Comparison of ENCODE assay signal across 7 cellular contexts in genomic region chr6:43370003-43370580, GRCh38. TPM values are rescaled to one million over a fixed set of nuclear protein-coding genes. Genes with fewer than 3 reads are reported as not detected.
A peak's percentile ranks its signal among the peaks of the same experiment; 100 is the strongest.
DNase-seq lines count a peak whose midpoint lies in the region; ATAC-seq and TF ChIP-seq lines count a peak whose summit lies in the region.
"Not testable (repeated sequence)": the region's sequence is repeated elsewhere in the genome, so short reads cannot be mapped to it uniquely, and the experiment has no call there.

No MANE protein-coding gene starts in this region.

- H3K4me1 Mint-ChIP-seq in activated T-helper 2 cell treated with anti-CD3 and anti-CD28 coated beads, Interferon-gamma antibody, Interleukin-2, Interleukin-4, amounts not matched to agents 10 μg/mL and 5 μg/mL and 100 μg/mL, durations not matched to agents 14 hours and 24 hours and 36 hours (ENCODE audit: low read depth), result peaks cover 31% of the 10 kb centered on the region
- H3K4me1 Mint-ChIP-seq in endodermal cell, result not testable (repeated sequence)

- H3K27ac ChIP-seq in endodermal cell (ENCODE audit: low read depth, low read length), result not testable (repeated sequence)
- H3K27ac ChIP-seq in right lobe of liver, result peak overlapping the region in 1 of 3 donors; percentile 39

- H3K9me3 Mint-ChIP-seq in activated T-helper 2 cell treated with anti-CD3 and anti-CD28 coated beads, Interferon-gamma antibody, Interleukin-2, Interleukin-4, amounts not matched to agents 10 μg/mL and 5 μg/mL and 100 μg/mL, durations not matched to agents 14 hours and 24 hours and 36 hours; endodermal cell: not testable (repeated sequence)

- not testable (repeated sequence) for H3K36me3 ChIP-seq in endodermal cell (ENCODE audit: control insufficient read depth, insufficient read depth, low read length); right lobe of liver

- intact Hi-C loops in activated T-helper 2 cell treated with anti-CD3 and anti-CD28 coated beads, Interferon-gamma antibody, Interleukin-2, Interleukin-4, amounts not matched to agents 10 μg/mL and 5 μg/mL and 100 μg/mL, durations not matched to agents 14 hours and 24 hours and 36 hours (cut with micrococcal nuclease); right lobe of liver (cut with DNase I): not testable (repeated sequence)

- H3K36me3 Mint-ChIP-seq in activated T-helper 2 cell treated with anti-CD3 and anti-CD28 coated beads, Interferon-gamma antibody, Interleukin-2, Interleukin-4, amounts not matched to agents 10 μg/mL and 5 μg/mL and 100 μg/mL, durations not matched to agents 14 hours and 24 hours and 36 hours (ENCODE audit: low read depth); endodermal cell (ENCODE audit: low read depth): not testable (repeated sequence)

- not testable (repeated sequence) for H3K27me3 ChIP-seq in endodermal cell (ENCODE audit: control insufficient read depth, insufficient read depth, low read length, poor library complexity, severe bottlenecking); right lobe of liver

- ATAC-seq in GM18909 (IDR thresholded peaks at IDR 0.05; ENCODE audit: poor library complexity, unreplicated experiment) (peak; percentile 9), HG02759 (IDR thresholded peaks at IDR 0.05; ENCODE audit: unreplicated experiment) (peak; percentile 22)
- not testable (repeated sequence) for ATAC-seq in right lobe of liver

- H3K27ac Mint-ChIP-seq in activated T-helper 2 cell treated with anti-CD3 and anti-CD28 coated beads, Interferon-gamma antibody, Interleukin-2, Interleukin-4, amounts not matched to agents 10 μg/mL and 5 μg/mL and 100 μg/mL, durations not matched to agents 14 hours and 24 hours and 36 hours, result peak overlapping the region; percentile 91
- peak overlapping the region; percentile 91 for H3K27ac Mint-ChIP-seq in endodermal cell

- not testable (repeated sequence) for H3K27me3 Mint-ChIP-seq in activated T-helper 2 cell treated with anti-CD3 and anti-CD28 coated beads, Interferon-gamma antibody, Interleukin-2, Interleukin-4, amounts not matched to agents 10 μg/mL and 5 μg/mL and 100 μg/mL, durations not matched to agents 14 hours and 24 hours and 36 hours (ENCODE audit: low read depth); endodermal cell (ENCODE audit: insufficient read depth)

- peak overlapping the region; percentile 82 for H3K4me3 Mint-ChIP-seq in activated T-helper 2 cell treated with anti-CD3 and anti-CD28 coated beads, Interferon-gamma antibody, Interleukin-2, Interleukin-4, amounts not matched to agents 10 μg/mL and 5 μg/mL and 100 μg/mL, durations not matched to agents 14 hours and 24 hours and 36 hours (ENCODE audit: low read depth)
- peak overlapping the region; percentile 76 for H3K4me3 Mint-ChIP-seq in endodermal cell

- not testable (repeated sequence) for TF ChIP-seq POLR2A in NB4 (IDR thresholded peaks at IDR 0.05; ENCODE audit: extremely low read depth, insufficient read length); right lobe of liver (IDR thresholded peaks at IDR 0.05)

- not testable (repeated sequence) for DNase-seq in NB4 (ENCODE audit: low read depth); activated T-helper 2 cell treated with anti-CD3 and anti-CD28 coated beads, Interferon-gamma antibody, Interleukin-2, Interleukin-4, amounts not matched to agents 10 μg/mL and 5 μg/mL and 100 μg/mL, durations not matched to agents 14 hours and 24 hours and 36 hours (ENCODE audit: low spot score); endodermal cell; right lobe of liver; retinal pigment epithelial cell (ENCODE audit: low read depth)

- not testable (repeated sequence) for H3K9ac ChIP-seq in endodermal cell (ENCODE audit: extremely low read depth, low read length, poor library complexity, severe bottlenecking)

- not testable (repeated sequence) for TF ChIP-seq CTCF in NB4 (IDR thresholded peaks at IDR 0.05; ENCODE audit: low read depth, low read length); endodermal cell (conservative IDR thresholded peaks at IDR 0.05); right lobe of liver (IDR thresholded peaks at IDR 0.05); retinal pigment epithelial cell (conservative IDR thresholded peaks at IDR 0.05; ENCODE audit: low read depth, low read length)

- not testable (repeated sequence) for H3K4me1 ChIP-seq in endodermal cell (ENCODE audit: control insufficient read depth, insufficient read depth, low read length)
- H3K4me1 ChIP-seq in right lobe of liver, result peaks cover 0 to 15% (median 2%) of the 10 kb centered on the region in 4 donors

- H3K9me3 ChIP-seq in endodermal cell (ENCODE audit: control insufficient read depth, low read length); right lobe of liver: not testable (repeated sequence)

- WGBS in endodermal cell (ENCODE audit: insufficient coverage in 1 of 2, insufficient read length in 1 of 2), 2 experiments, result 62 to 73% methylated on average over 4 to 16 of the region's 16 CpGs
- WGBS in right lobe of liver (ENCODE audit: insufficient coverage, low coverage, low lambda C conversion rate, missing lambda C conversion rate), result 44% methylated on average over 14 of the region's 16 CpGs

- H3K4me3 ChIP-seq in NB4 (ENCODE audit: low read depth, low read length), result peak overlapping the region; percentile 65
- H3K4me3 ChIP-seq in endodermal cell (ENCODE audit: low read length), result peak overlapping the region; percentile 77
- peak overlapping the region; percentile 67 to 75 (median 74) for H3K4me3 ChIP-seq in right lobe of liver
- H3K4me3 ChIP-seq in retinal pigment epithelial cell (ENCODE audit: low read length), result peak overlapping the region; percentile 71

RNA-seq across cellular contexts. Expression of gene ZNF318, which starts 0.6 kb away (rescaled TPM):
- 11.5 and 13.2 TPM in 2 replicates for total RNA-seq in activated T-helper 2 cell treated with anti-CD3 and anti-CD28 coated beads, Interferon-gamma antibody, Interleukin-2, Interleukin-4, amounts not matched to agents 10 μg/mL and 5 μg/mL and 100 μg/mL, durations not matched to agents 14 hours and 24 hours and 36 hours
- total RNA-seq in endodermal cell (10 to 100 TPM; 21.3 to 26.4 TPM), right lobe of liver (10 to 100 TPM in 2 of 6 experiments, 1 to 10 TPM in 4; 8.8 to 13.3 (median 9.1) TPM)
- 19.0 TPM for polyA plus RNA-seq in endodermal cell (2013, experiment 1 of 2)
- polyA plus RNA-seq in endodermal cell (2013, experiment 2 of 2), result 18.9 TPM

RNA-seq across cellular contexts. Expression of gene ABCC10, which starts 57.2 kb away (rescaled TPM):
- 45.6 and 46.7 TPM in 2 replicates for total RNA-seq in activated T-helper 2 cell treated with anti-CD3 and anti-CD28 coated beads, Interferon-gamma antibody, Interleukin-2, Interleukin-4, amounts not matched to agents 10 μg/mL and 5 μg/mL and 100 μg/mL, durations not matched to agents 14 hours and 24 hours and 36 hours
- total RNA-seq in endodermal cell (10 to 100 TPM; 34.1 to 44.8 TPM), right lobe of liver (10 to 100 TPM in 1 of 6 experiments, 1 to 10 TPM in 5; 5.8 to 10.7 (median 7.5) TPM)
- 26.7 TPM for polyA plus RNA-seq in endodermal cell (2013, experiment 1 of 2)
- 25.0 TPM for polyA plus RNA-seq in endodermal cell (2013, experiment 2 of 2)
